ENCODE assay signal across 9 cellular contexts in genomic region chrX:10755477-10756334, GRCh38.
A peak's percentile ranks its signal among the peaks of the same experiment; 100 is the strongest.
DNase-seq lines count a peak whose midpoint lies in the region; ATAC-seq and TF ChIP-seq lines count a peak whose summit lies in the region.
"Had no signal": no experiment of that assay in that cellular context is flagged by ENCODE, and none has a peak within 500 bp of the region (broad histone marks: within the 10 kb centered on the region; RNA-seq: fewer than 3 reads in every experiment).

No MANE protein-coding gene starts in this region.

- no peaks in the 10 kb centered on the region for H4K20me1 ChIP-seq in fibroblast of lung (ENCODE audit: control insufficient read depth, extremely low read depth, insufficient read depth, low read length)

- peaks cover 16% of the 10 kb centered on the region for H3K9me3 Mint-ChIP-seq in osteocyte (ENCODE audit: unreplicated experiment)

- H3K4me1 ChIP-seq in fibroblast of lung (ENCODE audit: control insufficient read depth, extremely low read depth, insufficient read depth, low read length), result peaks cover 3% of the 10 kb centered on the region

- peaks cover 35% of the 10 kb centered on the region for H3K4me1 Mint-ChIP-seq in osteocyte (ENCODE audit: unreplicated experiment)

- DNase-seq in DMS114 treated with DMSO at 0.1 percent for 48 hours (lab: John Stamatoyannopoulos, UW; ENCODE audit: unreplicated experiment) (peak; percentile 78), NOMO-1 treated with DMSO at 0.1 percent for 48 hours (lab: John Stamatoyannopoulos, UW; ENCODE audit: unreplicated experiment) (peak; percentile 65), fibroblast of lung (ENCODE audit: low read depth in 2 of 2) (peak; percentile 14 to 91), osteocyte (ENCODE audit: extremely low spot score, unreplicated experiment) (no peak), activated T-cell treated with anti-CD3 and anti-CD28 coated beads for 4 hours (no peak)
- no peak for DNase-seq in activated CD4-positive, alpha-beta T cell treated with anti-CD3 and anti-CD28 coated beads, Interleukin-2, amount 50 U/mL, for 4 hours

- peak overlapping the region; percentile 70 for H3K27ac Mint-ChIP-seq in osteocyte (ENCODE audit: unreplicated experiment)

- H3K27ac ChIP-seq in fibroblast of lung (ENCODE audit: insufficient read depth, low read length), result peak overlapping the region; percentile 38
- H3K27ac ChIP-seq: KMS-11 had no signal

- H3K4me2 ChIP-seq in fibroblast of lung (ENCODE audit: extremely low read depth, insufficient read depth, low read length), result peak overlapping the region; percentile 13
- H3K4me2 ChIP-seq: KMS-11 had no signal

- TF ChIP-seq CTCF in fibroblast of lung (conservative IDR thresholded peaks at IDR 0.05 in 1 of 2, IDR thresholded peaks at IDR 0.05 in 1 of 2; ENCODE audit: low read depth in 1 of 2, low read length in 2 of 2) (no peak), osteocyte (IDR thresholded peaks at IDR 0.05) (no peak)

- no peak overlapping the region for H3K9ac ChIP-seq in fibroblast of lung (ENCODE audit: insufficient read depth, low read length)
- H3K9ac ChIP-seq: KMS-11 had no signal

- peak overlapping the region; percentile 17 for H3K4me3 Mint-ChIP-seq in osteocyte (ENCODE audit: unreplicated experiment)

- no peaks in the 10 kb centered on the region for H3K9me3 ChIP-seq in fibroblast of lung (ENCODE audit: control insufficient read depth, insufficient read depth, low read depth, low read length)

- no peak overlapping the region for H3K4me3 ChIP-seq in fibroblast of lung (replicated peaks in 1 of 4; ENCODE audit: control extremely low read depth in 1 of 4, insufficient read depth in 1 of 4, low read depth in 3 of 4, low read length in 4 of 4)

- no peaks in the 10 kb centered on the region for H3K36me3 Mint-ChIP-seq in osteocyte (ENCODE audit: unreplicated experiment)

- no peaks in the 10 kb centered on the region for H3K27me3 Mint-ChIP-seq in osteocyte (ENCODE audit: unreplicated experiment)

- H3K36me3 ChIP-seq in fibroblast of lung (ENCODE audit: control insufficient read depth, insufficient read depth, low read length), result no peaks in the 10 kb centered on the region

- no peaks in the 10 kb centered on the region for H3K79me2 ChIP-seq in fibroblast of lung (ENCODE audit: control insufficient read depth, insufficient read depth, low read length)

- no peaks in the 10 kb centered on the region for H3K27me3 ChIP-seq in fibroblast of lung (ENCODE audit: control insufficient read depth, insufficient read depth, low read length)

- ATAC-seq in HG03139 (IDR thresholded peaks at IDR 0.05; ENCODE audit: unreplicated experiment), result no peak
- no peak for ATAC-seq in GM19023 (IDR thresholded peaks at IDR 0.05; ENCODE audit: unreplicated experiment)

- H2AFZ ChIP-seq in fibroblast of lung (ENCODE audit: low read length), result no peak overlapping the region

Comparison
In these comparisons a context has a peak if more than half of its experiments do, and no peak if none do; other contexts are left out.
1. DNase-seq: peak in DMS114 treated with DMSO at 0.1 percent for 48 hours (single experiment), NOMO-1 treated with DMSO at 0.1 percent for 48 hours (single experiment) and fibroblast of lung (2 of 2); none in osteocyte (single experiment), activated CD4-positive, alpha-beta T cell treated with anti-CD3 and anti-CD28 coated beads, Interleukin-2, amount 50 U/mL, for 4 hours (0 of 2) and activated T-cell treated with anti-CD3 and anti-CD28 coated beads for 4 hours (single experiment).